Comparison of ENCODE assay signal across 8 cellular contexts in the genomic region with DNA sequence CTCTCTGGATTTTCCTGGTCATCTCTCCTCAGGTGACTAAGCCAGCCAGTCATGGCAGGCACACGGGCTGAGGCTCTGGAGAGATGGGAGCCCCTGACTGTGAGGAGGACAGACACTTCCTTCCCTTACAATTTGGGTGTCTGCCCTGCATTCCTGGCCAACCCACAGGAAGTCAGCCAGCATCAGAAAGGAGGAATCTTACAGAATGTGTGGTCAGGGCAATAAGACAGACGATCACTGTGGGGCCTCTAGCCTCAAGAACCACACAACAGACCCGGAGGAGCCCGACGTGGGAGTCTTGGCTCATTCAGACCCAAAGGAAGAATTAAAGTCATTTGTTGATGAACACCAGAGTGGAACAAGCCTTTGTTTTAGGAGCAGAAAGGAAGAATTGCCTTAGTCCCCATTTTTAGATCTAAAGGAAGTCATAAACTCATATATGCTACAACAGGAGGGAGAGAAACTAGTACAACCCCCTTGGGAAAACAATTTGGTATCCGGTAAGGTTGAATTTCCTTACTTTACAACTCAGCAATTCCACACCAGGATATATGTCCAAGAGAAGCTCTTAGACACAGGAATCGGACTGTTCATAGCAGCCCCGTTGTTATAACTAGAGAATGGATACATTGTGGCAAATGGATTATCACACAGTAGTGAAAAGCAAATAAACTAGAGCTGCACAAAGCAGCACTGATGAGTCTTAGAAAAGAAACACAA.
DNase-seq lines count a peak whose midpoint lies in the region; ATAC-seq and TF ChIP-seq lines count a peak whose summit lies in the region.

No MANE protein-coding gene starts in this region.

- in situ Hi-C loops in astrocyte of the cerebellum (cut with HindIII; ENCODE audit: low sequenced_read_pairs) = no loop called here

- no peaks in the 10 kb centered on the region for H3K9me3 Mint-ChIP-seq in activated CD4-positive, alpha-beta memory T cell treated with anti-CD3 and anti-CD28 coated beads, Interleukin-2, amount 10 ng/mL, durations not matched to agents 7 days and 5 days

- H3K4me1 Mint-ChIP-seq in activated CD4-positive, alpha-beta memory T cell treated with anti-CD3 and anti-CD28 coated beads, Interleukin-2, amount 10 ng/mL, durations not matched to agents 7 days and 5 days = peaks cover 6% of the 10 kb centered on the region

- POLR2A ChIA-PET in activated CD4-positive, alpha-beta memory T cell treated with anti-CD3 and anti-CD28 coated beads, Interleukin-2, amount 10 ng/mL, durations not matched to agents 7 days and 5 days (lab: Charles Lee) = no interaction called here

- TF ChIP-seq CTCF in astrocyte of the cerebellum (IDR thresholded peaks at IDR 0.05; ENCODE audit: low read depth, low read length, missing control alignments) (no peak), GM20000 (IDR thresholded peaks at IDR 0.05; ENCODE audit: extremely low read depth, missing control alignments) (no peak)

- peak; percentile 61 for ATAC-seq in Right ventricle myocardium inferior

- intact Hi-C loops in Right ventricle myocardium inferior (cut with DNase I) = no loop called here
- intact Hi-C loops in cardiac septum (cut with DNase I) = no loop called here

- H3K36me3 ChIP-seq in urinary bladder (ENCODE audit: insufficient read depth) = no peaks in the 10 kb centered on the region

- H3K4me3 ChIP-seq in astrocyte of the cerebellum (ENCODE audit: low read depth, low read length) = no peak overlapping the region
- no peak overlapping the region for H3K4me3 ChIP-seq in urinary bladder (ENCODE audit: low read depth, low read length)

- CTCF ChIA-PET in activated CD4-positive, alpha-beta memory T cell treated with anti-CD3 and anti-CD28 coated beads, Interleukin-2, amount 10 ng/mL, durations not matched to agents 7 days and 5 days (lab: Charles Lee) = no interaction called here

- WGBS in urinary bladder = 37% methylated on average over 8 of the region's 8 CpGs

- no peak overlapping the region for H3K27ac Mint-ChIP-seq in activated CD4-positive, alpha-beta memory T cell treated with anti-CD3 and anti-CD28 coated beads, Interleukin-2, amount 10 ng/mL, durations not matched to agents 7 days and 5 days

- DNase-seq in Right ventricle myocardium inferior (ENCODE audit: missing footprints) = no peak
- DNase-seq in cardiac septum (ENCODE audit: low spot score) = no peak
- peak; percentile 99 for DNase-seq in astrocyte of the cerebellum (ENCODE audit: low read depth)
- peak; percentile 51 for DNase-seq in left kidney (ENCODE audit: low read depth, low spot score)
- no peak for DNase-seq in mesenteric fat pad (ENCODE audit: low spot score)
- DNase-seq in GM20000 (ENCODE audit: low spot score) = no peak
- no peak for DNase-seq in activated CD4-positive, alpha-beta memory T cell treated with anti-CD3 and anti-CD28 coated beads, Interleukin-2, amount 10 ng/mL, durations not matched to agents 7 days and 5 days

- H3K4me1 ChIP-seq in urinary bladder (ENCODE audit: insufficient read depth) = peaks cover 3% of the 10 kb centered on the region

- H3K4me3 Mint-ChIP-seq in activated CD4-positive, alpha-beta memory T cell treated with anti-CD3 and anti-CD28 coated beads, Interleukin-2, amount 10 ng/mL, durations not matched to agents 7 days and 5 days = no peak overlapping the region

- H3K27ac ChIP-seq in urinary bladder (ENCODE audit: low read depth) = peak overlapping the region; percentile 31

- H3K36me3 Mint-ChIP-seq in activated CD4-positive, alpha-beta memory T cell treated with anti-CD3 and anti-CD28 coated beads, Interleukin-2, amount 10 ng/mL, durations not matched to agents 7 days and 5 days (ENCODE audit: low read depth) = no peaks in the 10 kb centered on the region

- peaks cover 24% of the 10 kb centered on the region for H3K27me3 Mint-ChIP-seq in activated CD4-positive, alpha-beta memory T cell treated with anti-CD3 and anti-CD28 coated beads, Interleukin-2, amount 10 ng/mL, durations not matched to agents 7 days and 5 days

Comparison
In these comparisons a context has a peak if more than half of its experiments do, and no peak if none do; other contexts are left out.
1. DNase-seq: peak in astrocyte of the cerebellum (single experiment) and left kidney (single experiment); none in Right ventricle myocardium inferior (single experiment), cardiac septum (single experiment), mesenteric fat pad (single experiment), GM20000 (single experiment) and activated CD4-positive, alpha-beta memory T cell treated with anti-CD3 and anti-CD28 coated beads, Interleukin-2, amount 10 ng/mL, durations not matched to agents 7 days and 5 days (single experiment).